Comparison of ENCODE assay signal across 10 cellular contexts in genomic region chr17:37299257-37299985, GRCh38.
DNase-seq lines count a peak whose midpoint lies in the region; ATAC-seq and TF ChIP-seq lines count a peak whose summit lies in the region.
"Had no signal": no experiment of that assay in that cellular context is flagged by ENCODE, and none has a peak within 500 bp of the region (broad histone marks: within the 10 kb centered on the region; RNA-seq: fewer than 3 reads in every experiment).

No MANE protein-coding gene starts in this region.

- peaks cover 5% of the 10 kb centered on the region for H3K4me1 ChIP-seq in IMR-90 (ENCODE audit: control insufficient read depth, insufficient read depth, low read length)

- H2BK20ac ChIP-seq in IMR-90 (ENCODE audit: low read depth, low read length), result no peak overlapping the region

- 0 out of 2 replicates have a peak overlapping the region, but pooled peaks have one; percentile 26 for H3K23ac ChIP-seq in IMR-90 (ENCODE audit: low read depth, low read length)

- peak overlapping the region; percentile 19 for H3K4me3 Mint-ChIP-seq in WTC11

- H3K27ac Mint-ChIP-seq in WTC11, result peak overlapping the region; percentile 95

- no peaks in the 10 kb centered on the region for H3K9me3 ChIP-seq in IMR-90 (ENCODE audit: control insufficient read depth, insufficient read depth, low read length)
- H3K9me3 ChIP-seq: tibial artery had no signal

- no peak overlapping the region for H3K18ac ChIP-seq in IMR-90 (ENCODE audit: low read depth, low read length)

- no peak overlapping the region for H3K4me3 ChIP-seq in IMR-90 (ENCODE audit: insufficient read depth, low read depth, low read length)
- H3K4me3 ChIP-seq: tibial artery had no signal

- no peak overlapping the region for H4K91ac ChIP-seq in IMR-90 (ENCODE audit: insufficient read depth, low read depth, low read length)

- H3K27me3 ChIP-seq in IMR-90 (ENCODE audit: control insufficient read depth, insufficient read depth, low read length), result no peaks in the 10 kb centered on the region
- H3K27me3 ChIP-seq: tibial artery had no signal

- H3K79me1 ChIP-seq in IMR-90 (ENCODE audit: low read depth in 1 of 2, low read length in 2 of 2), result peaks cover 0 to 27% of the 10 kb centered on the region in 2 experiments; a peak in 3 of 4 replicates

- H2AK9ac ChIP-seq in IMR-90 (replicated peaks; ENCODE audit: low read depth, low read length, poor library complexity), result no peak overlapping the region

- TF ChIP-seq POLR2A in IMR-90 (IDR thresholded peaks at IDR 0.05; ENCODE audit: low read depth, low read length), result no peak

- no peak for TF ChIP-seq CTCF in IMR-90 (conservative IDR thresholded peaks at IDR 0.05; ENCODE audit: low read depth, low read length)
- no peak for TF ChIP-seq CTCF in WTC11 (IDR thresholded peaks at IDR 0.05)

- H2BK5ac ChIP-seq in IMR-90 (ENCODE audit: low read depth, low read length, poor library complexity, severe bottlenecking), result no peak overlapping the region

- no peak overlapping the region for H3K56ac ChIP-seq in IMR-90 (ENCODE audit: extremely low read depth, insufficient read depth, low read length)

- H3K36me3 ChIP-seq in IMR-90 (ENCODE audit: control insufficient read depth, insufficient read depth, low read length), result no peaks in the 10 kb centered on the region

- intact Hi-C loops in IMR-90 (cut with micrococcal nuclease), result no loop called here
- intact Hi-C loops in left ventricle myocardium superior (cut with micrococcal nuclease), result no loop called here
- intact Hi-C loops in sciatic nerve (cut with DNase I), result no loop called here

- in situ Hi-C loops in IMR-90 (cut with MboI; ENCODE audit: low sequenced_read_pairs), result no loop called here

- no peak overlapping the region for H2BK120ac ChIP-seq in IMR-90 (ENCODE audit: low read depth, low read length)

- POLR2A ChIA-PET in IMR-90 (lab: Charles Lee; ENCODE audit: unreplicated experiment) (no interaction called here), WTC11 (lab: Charles Lee) (interaction anchor here (0.6 kb wide), 1 partner anchor 33 kb away, joined by 5 read pairs; no protein-coding TSS in a partner anchor)

- TF ChIP-seq RAD21 in IMR-90 (IDR thresholded peaks at IDR 0.05; ENCODE audit: low read length), result no peak

- CTCF ChIA-PET in IMR-90 (lab: Yijun Ruan, JAX), result interaction anchor here (0.6 to 1.4 kb wide), 3 partner anchors 12 to 187 kb away, joined by 3 to 4 read pairs (median 3); no protein-coding TSS in a partner anchor
- CTCF ChIA-PET in WTC11 (lab: Charles Lee), result interaction anchor here (0.6 to 4.3 kb wide), 6 partner anchors 13 to 504 kb away, joined by 3 to 28 read pairs (median 4); no protein-coding TSS in a partner anchor

- BruUV-seq in IMR-90 (replicated peaks; lab: Mats Ljungman, UMichigan), result no TSS peak

- peak; percentile 27; the same call in 1 of the 2 replicates for ATAC-seq in IMR-90 (ENCODE audit: low read depth)
- no peak; the same call in 1 of the 2 replicates for ATAC-seq in WTC11
- ATAC-seq in left ventricle myocardium superior, result peak; percentile 56
- ATAC-seq in sciatic nerve, result peak; percentile 67
- no peak for ATAC-seq in HG03196 (IDR thresholded peaks at IDR 0.05; ENCODE audit: unreplicated experiment)

- peak overlapping the region in 1 of 2 experiments; percentile 40; a peak in 1 of 4 replicates for H4K8ac ChIP-seq in IMR-90 (ENCODE audit: low read depth in 2 of 2, low read length in 2 of 2)

- peak overlapping the region; percentile 38; the same call in 1 of the 2 replicates for H3K4me2 ChIP-seq in IMR-90 (ENCODE audit: low read depth, low read length)

- WGBS in IMR-90 (ENCODE audit: extremely low coverage in 2 of 2, insufficient read length in 1 of 2), 2 experiments, result no CpG with 5 or more reads among the region's 7 CpGs

- no peak overlapping the region for H3K9ac ChIP-seq in IMR-90 (ENCODE audit: low read depth, low read length)

- 0 out of 2 replicates have a peak, but pooled peaks cover 2% of the 10 kb centered on the region for H3K36me3 Mint-ChIP-seq in WTC11

- peaks cover 44% of the 10 kb centered on the region for H3K4me1 Mint-ChIP-seq in WTC11

- dilution Hi-C loops in IMR-90 (cut with HindIII; ENCODE audit: low sequenced_read_pairs, unreplicated experiment), result no loop called here

- H3K27me3 Mint-ChIP-seq in WTC11 (ENCODE audit: low read depth), result no peaks in the 10 kb centered on the region

- no peaks in the 10 kb centered on the region for H3K9me3 Mint-ChIP-seq in WTC11

- no peak overlapping the region for H2AFZ ChIP-seq in IMR-90 (replicated peaks; ENCODE audit: low read length, poor library complexity)

- no peak for DNase-seq in IMR-90
- no peak for DNase-seq in WTC11 (ENCODE audit: low spot score)
- DNase-seq in left ventricle myocardium superior, result no peak
- DNase-seq in sciatic nerve (ENCODE audit: low spot score), result no peak
- DNase-seq in mucosa of gallbladder (ENCODE audit: low spot score), result no peak
- DNase-seq in cerebellar nuclear complex (lab: John Stamatoyannopoulos, UW), result no peak
- DNase-seq: activated CD4-positive, alpha-beta T cell treated with anti-CD3 and anti-CD28 coated beads for 1 hour; NCI-H526; tibial artery had no signal

- peak overlapping the region; percentile 59; the same call in 1 of the 2 replicates for H4K5ac ChIP-seq in IMR-90 (ENCODE audit: low read depth, low read length)

- no peak overlapping the region for H3K4ac ChIP-seq in IMR-90 (ENCODE audit: low read depth, low read length)

- no peak overlapping the region for H2BK15ac ChIP-seq in IMR-90 (ENCODE audit: low read depth, low read length)

- no peaks in the 10 kb centered on the region; the same call in 1 of the 2 replicates for H3K9me1 ChIP-seq in IMR-90 (ENCODE audit: insufficient read depth, low read length)

- H3K14ac ChIP-seq in IMR-90 (replicated peaks; ENCODE audit: low read depth, low read length), result no peak overlapping the region

- H4K20me1 ChIP-seq in IMR-90 (ENCODE audit: insufficient read depth, low read length), result 0 out of 2 replicates have a peak, but pooled peaks cover 2% of the 10 kb centered on the region

- H3K27ac ChIP-seq in IMR-90 (ENCODE audit: insufficient read depth, low read length), result no peak overlapping the region

- H2AK5ac ChIP-seq in IMR-90 (ENCODE audit: low read depth, low read length), result no peak overlapping the region

TF ChIP-seq in IMR-90, 13 proteins besides CTCF, POLR2A, EP300 and RAD21:
- TF ChIP-seq RFX5 (IDR thresholded peaks at IDR 0.05; ENCODE audit: low read depth, low read length), result no peak
- no peak for TF ChIP-seq USF2 (IDR thresholded peaks at IDR 0.05; ENCODE audit: low read depth, low read length)
- TF ChIP-seq CHD1 (IDR thresholded peaks at IDR 0.05; ENCODE audit: low read depth, low read length), result no peak
- TF ChIP-seq MAZ (IDR thresholded peaks at IDR 0.05; ENCODE audit: borderline replicate concordance, low read depth, low read length), result no peak
- no peak for TF ChIP-seq MXI1 (IDR thresholded peaks at IDR 0.05; ENCODE audit: borderline replicate concordance, low read depth, low read length)

TF ChIP-seq in WTC11, 78 proteins besides CTCF, POLR2A, EP300 and RAD21:
- TF ChIP-seq ATF2 (CRISPR knock-in tag; IDR thresholded peaks at IDR 0.05; ENCODE audit: borderline replicate concordance, low read depth) (no peak), USF1 (CRISPR knock-in tag; IDR thresholded peaks at IDR 0.05) (peak; percentile 38; the same call in 1 of the 2 replicates), FOXP1 (CRISPR knock-in tag; IDR thresholded peaks at IDR 0.05; ENCODE audit: borderline replicate concordance) (no peak)

Comparison
In these comparisons a context has a peak if more than half of its experiments do, and no peak if none do; other contexts are left out.
1. ATAC-seq: peak in IMR-90 (single experiment), left ventricle myocardium superior (single experiment) and sciatic nerve (single experiment); none in WTC11 (single experiment) and HG03196 (single experiment).